ENCODE assay signal across 13 cellular contexts in the genomic region with DNA sequence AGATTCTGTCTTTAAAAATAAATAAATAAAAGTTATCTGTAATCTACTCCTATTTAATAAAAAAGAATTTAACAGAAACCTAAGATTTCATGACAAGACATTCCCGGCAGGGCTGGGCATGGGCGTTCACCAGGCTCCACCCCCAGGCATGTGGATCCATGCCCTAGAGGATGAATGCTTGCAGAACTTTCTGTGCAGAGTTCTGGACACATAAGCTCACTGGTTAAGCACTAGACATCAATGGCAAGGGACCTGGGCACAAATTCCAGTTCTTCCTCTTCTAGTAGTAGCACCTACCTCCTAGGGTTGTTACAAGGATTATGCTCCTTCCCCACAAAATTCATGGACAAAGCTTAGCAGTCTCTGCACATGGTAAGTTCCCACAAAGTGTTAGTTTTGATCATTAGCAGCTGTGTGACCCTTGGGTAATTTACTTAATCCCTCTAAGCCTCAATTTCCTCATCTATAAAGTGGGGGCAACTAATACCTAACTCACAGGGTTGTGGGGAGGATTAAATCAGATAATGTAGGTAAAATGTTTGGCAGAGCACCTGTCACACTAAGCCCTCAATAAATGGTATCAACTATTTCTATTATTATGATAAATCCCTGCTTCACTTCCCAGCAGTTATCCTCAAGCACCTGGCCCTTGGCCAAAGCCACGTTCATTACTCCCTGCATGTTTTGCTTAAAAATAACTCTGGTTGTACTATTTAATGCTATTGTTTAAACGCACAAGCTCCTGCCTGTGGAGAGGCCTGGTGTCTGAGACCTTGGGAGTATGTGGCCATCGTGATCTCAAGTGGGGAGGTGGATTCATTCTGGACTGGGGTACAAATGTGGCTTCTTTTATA. TPM values are rescaled to one million over a fixed set of nuclear protein-coding genes. Genes with fewer than 3 reads are reported as not detected.
DNase-seq lines count a peak whose midpoint lies in the region; ATAC-seq and TF ChIP-seq lines count a peak whose summit lies in the region.
"Had no signal": no experiment of that assay in that cellular context is flagged by ENCODE, and none has a peak within 500 bp of the region (broad histone marks: within the 10 kb centered on the region; RNA-seq: fewer than 3 reads in every experiment).

No MANE protein-coding gene starts in this region.

- H3K36me3 ChIP-seq in CD4-positive, CD25-positive, alpha-beta regulatory T cell (ENCODE audit: control insufficient read depth, insufficient read depth, low read length): peaks cover 22% of the 10 kb centered on the region
- H3K36me3 ChIP-seq in HEK293 (ENCODE audit: control insufficient read depth in 2 of 2, insufficient read depth in 1 of 2, low read length in 2 of 2): peaks cover 0 to 28% of the 10 kb centered on the region in 2 experiments; a peak in 2 of 3 replicates
- peaks cover 33% of the 10 kb centered on the region for H3K36me3 ChIP-seq in mucosa of stomach (ENCODE audit: control insufficient read depth, insufficient read depth, low read length)
- peaks cover 31% of the 10 kb centered on the region for H3K36me3 ChIP-seq in effector memory CD4-positive, alpha-beta T cell (ENCODE audit: control insufficient read depth, insufficient read depth, low read length)
- H3K36me3 ChIP-seq: prostate gland had no signal

- peak overlapping the region; percentile 30 for H3K9ac ChIP-seq in mucosa of stomach (ENCODE audit: low read length)

- peak overlapping the region in 2 of 3 donors; percentile 8 to 35 for H3K27ac Mint-ChIP-seq in CD4-positive, CD25-positive, alpha-beta regulatory T cell
- H3K27ac Mint-ChIP-seq in activated T-helper 17 cell treated with anti-CD3 and anti-CD28 coated beads, Interleukin-2, amount 50 U/mL, for 72 hours: peak overlapping the region; percentile 46

- H3K4me3 ChIP-seq in CD4-positive, CD25-positive, alpha-beta regulatory T cell (ENCODE audit: low read depth, low read length): no peak overlapping the region
- no peak overlapping the region for H3K4me3 ChIP-seq in HEK293 (ENCODE audit: low read depth, low read length)
- no peak overlapping the region for H3K4me3 ChIP-seq in mucosa of stomach (ENCODE audit: low read length)
- H3K4me3 ChIP-seq in effector memory CD4-positive, alpha-beta T cell (ENCODE audit: insufficient read depth, low read depth, low read length, poor library complexity, severe bottlenecking): no peak overlapping the region
- H3K4me3 ChIP-seq: prostate gland, stomach had no signal

- peaks cover 6 to 41% (median 23%) of the 10 kb centered on the region in 4 donors for H3K4me1 Mint-ChIP-seq in CD4-positive, CD25-positive, alpha-beta regulatory T cell
- peaks cover 16% of the 10 kb centered on the region for H3K4me1 Mint-ChIP-seq in activated T-helper 17 cell treated with anti-CD3 and anti-CD28 coated beads, Interleukin-2, amount 50 U/mL, for 72 hours

- H3K36me3 Mint-ChIP-seq in CD4-positive, CD25-positive, alpha-beta regulatory T cell: peaks cover 32% of the 10 kb centered on the region
- peaks cover 32% of the 10 kb centered on the region for H3K36me3 Mint-ChIP-seq in activated T-helper 17 cell treated with anti-CD3 and anti-CD28 coated beads, Interleukin-2, amount 50 U/mL, for 72 hours (ENCODE audit: low read depth)

- no peak overlapping the region for H3K27ac ChIP-seq in CD4-positive, CD25-positive, alpha-beta regulatory T cell (ENCODE audit: insufficient read depth, low read length, poor library complexity, severe bottlenecking)
- no peak overlapping the region for H3K27ac ChIP-seq in HEK293 (ENCODE audit: extremely low read depth, low read depth, low read length)
- no peak overlapping the region for H3K27ac ChIP-seq in effector memory CD4-positive, alpha-beta T cell (ENCODE audit: insufficient read depth, low read length, poor library complexity, severe bottlenecking)
- H3K27ac ChIP-seq: prostate gland, stomach had no signal

- no peaks in the 10 kb centered on the region for H3K9me3 Mint-ChIP-seq in CD4-positive, CD25-positive, alpha-beta regulatory T cell
- no peaks in the 10 kb centered on the region for H3K9me3 Mint-ChIP-seq in activated T-helper 17 cell treated with anti-CD3 and anti-CD28 coated beads, Interleukin-2, amount 50 U/mL, for 72 hours

- POLR2A ChIA-PET in HEK293 (lab: Yijun Ruan, JAX): interaction anchor here (1.9 kb wide), 1 partner anchor 10 kb away, joined by 5 read pairs; no protein-coding TSS in a partner anchor

- no peaks in the 10 kb centered on the region for H3K9me3 ChIP-seq in CD4-positive, CD25-positive, alpha-beta regulatory T cell (ENCODE audit: control insufficient read depth in 2 of 2, low read length in 2 of 2)
- H3K9me3 ChIP-seq in HEK293 (ENCODE audit: control insufficient read depth, insufficient read depth, low read depth, low read length) (no peaks in the 10 kb centered on the region), mucosa of stomach (ENCODE audit: control insufficient read depth, low read length) (no peaks in the 10 kb centered on the region)
- no peaks in the 10 kb centered on the region for H3K9me3 ChIP-seq in effector memory CD4-positive, alpha-beta T cell (ENCODE audit: control insufficient read depth, low read length)
- H3K9me3 ChIP-seq: prostate gland, stomach had no signal

- CTCF ChIA-PET in HEK293 (lab: Yijun Ruan, JAX): no interaction called here

- no peak for DNase-seq in CD4-positive, CD25-positive, alpha-beta regulatory T cell
- no peak for DNase-seq in effector memory CD4-positive, alpha-beta T cell
- no peak for DNase-seq in erythroblast (lab: John Stamatoyannopoulos, UW)
- DNase-seq: NCI-H1694 treated with DMSO at 0.1 percent for 48 hours; SHP77; stimulated activated CD4-positive, alpha-beta T cell treated with anti-CD3 and anti-CD28 coated beads, Interleukin-4, amount 100 ng/mL, for 4 hours; stomach had no signal

- no peak for TF ChIP-seq POLR2A in erythroblast (IDR thresholded peaks at IDR 0.05; ENCODE audit: low read length)

- no peaks in the 10 kb centered on the region for H3K4me1 ChIP-seq in CD4-positive, CD25-positive, alpha-beta regulatory T cell (ENCODE audit: control insufficient read depth, insufficient read depth, low read length, poor library complexity, severe bottlenecking)
- H3K4me1 ChIP-seq in HEK293 (ENCODE audit: control insufficient read depth, insufficient read depth, low read length): peaks cover 21% of the 10 kb centered on the region
- peaks cover 55% of the 10 kb centered on the region for H3K4me1 ChIP-seq in mucosa of stomach (ENCODE audit: control insufficient read depth, insufficient read depth, low read length)
- H3K4me1 ChIP-seq in effector memory CD4-positive, alpha-beta T cell (ENCODE audit: control insufficient read depth, insufficient read depth, low read length, poor library complexity, severe bottlenecking): peaks cover 9% of the 10 kb centered on the region
- H3K4me1 ChIP-seq: prostate gland had no signal

- no peaks in the 10 kb centered on the region for H3K27me3 Mint-ChIP-seq in CD4-positive, CD25-positive, alpha-beta regulatory T cell
- H3K27me3 Mint-ChIP-seq in activated T-helper 17 cell treated with anti-CD3 and anti-CD28 coated beads, Interleukin-2, amount 50 U/mL, for 72 hours: no peaks in the 10 kb centered on the region

- no peaks in the 10 kb centered on the region for H3K27me3 ChIP-seq in CD4-positive, CD25-positive, alpha-beta regulatory T cell (ENCODE audit: control insufficient read depth, insufficient read depth, low read length)
- H3K27me3 ChIP-seq in mucosa of stomach (ENCODE audit: control insufficient read depth, insufficient read depth, low read length): no peaks in the 10 kb centered on the region
- H3K27me3 ChIP-seq in effector memory CD4-positive, alpha-beta T cell (replicated peaks; ENCODE audit: control insufficient read depth, insufficient read depth, low read length, poor library complexity, severe bottlenecking): no peaks in the 10 kb centered on the region
- H3K27me3 ChIP-seq: stomach had no signal

- ATAC-seq in CD4-positive, CD25-positive, alpha-beta regulatory T cell (ENCODE audit: low read depth in 2 of 2): no peak
- ATAC-seq in activated T-helper 17 cell treated with anti-CD3 and anti-CD28 coated beads, Interleukin-2, amount 50 U/mL, for 72 hours (replicated peaks): no peak
- ATAC-seq in GM19035 (IDR thresholded peaks at IDR 0.05; ENCODE audit: unreplicated experiment): no peak

- no peak for TF ChIP-seq CTCF in HEK293 (tag by site-specific recombination; IDR thresholded peaks at IDR 0.05)

- no peak overlapping the region for H3K4me3 Mint-ChIP-seq in CD4-positive, CD25-positive, alpha-beta regulatory T cell
- H3K4me3 Mint-ChIP-seq in activated T-helper 17 cell treated with anti-CD3 and anti-CD28 coated beads, Interleukin-2, amount 50 U/mL, for 72 hours: no peak overlapping the region

TF ChIP-seq in HEK293, 187 proteins besides CTCF, POLR2A, EP300 and RAD21 (continues in another document):
- TF ChIP-seq, protein P1, sequence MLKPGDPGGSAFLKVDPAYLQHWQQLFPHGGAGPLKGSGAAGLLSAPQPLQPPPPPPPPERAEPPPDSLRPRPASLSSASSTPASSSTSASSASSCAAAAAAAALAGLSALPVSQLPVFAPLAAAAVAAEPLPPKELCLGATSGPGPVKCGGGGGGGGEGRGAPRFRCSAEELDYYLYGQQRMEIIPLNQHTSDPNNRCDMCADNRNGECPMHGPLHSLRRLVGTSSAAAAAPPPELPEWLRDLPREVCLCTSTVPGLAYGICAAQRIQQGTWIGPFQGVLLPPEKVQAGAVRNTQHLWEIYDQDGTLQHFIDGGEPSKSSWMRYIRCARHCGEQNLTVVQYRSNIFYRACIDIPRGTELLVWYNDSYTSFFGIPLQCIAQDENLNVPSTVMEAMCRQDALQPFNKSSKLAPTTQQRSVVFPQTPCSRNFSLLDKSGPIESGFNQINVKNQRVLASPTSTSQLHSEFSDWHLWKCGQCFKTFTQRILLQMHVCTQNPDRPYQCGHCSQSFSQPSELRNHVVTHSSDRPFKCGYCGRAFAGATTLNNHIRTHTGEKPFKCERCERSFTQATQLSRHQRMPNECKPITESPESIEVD (tag by site-specific recombination; IDR thresholded peaks at IDR 0.05): 0 out of 2 replicates have a peak, but pooled peaks have one; percentile 49
- TF ChIP-seq KLF1 (tag by site-specific recombination; IDR thresholded peaks at IDR 0.05): no peak

RNA-seq across cellular contexts. Expression of gene GALNT6, which starts 9.8 kb away (rescaled TPM):
- 19.5 TPM for total RNA-seq in CD4-positive, CD25-positive, alpha-beta regulatory T cell
- 1 to 10 TPM; 2.3 to 4.8 (median 2.7) TPM for polyA plus RNA-seq in CD4-positive, CD25-positive, alpha-beta regulatory T cell
- total RNA-seq in activated T-helper 17 cell treated with anti-CD3 and anti-CD28 coated beads, Interleukin-2, amount 50 U/mL, for 72 hours: 1 to 10 TPM; 6.2 to 7.2 TPM

RNA-seq across cellular contexts. Expression of gene CELA1, which starts 35.0 kb away (rescaled TPM):
- not detected for total RNA-seq in CD4-positive, CD25-positive, alpha-beta regulatory T cell
- 1 to 10 TPM in 3 of 4 donors, under 1 TPM in 1; 0.25 to 2.0 (median 1.4) TPM for polyA plus RNA-seq in CD4-positive, CD25-positive, alpha-beta regulatory T cell
- not detected for total RNA-seq in activated T-helper 17 cell treated with anti-CD3 and anti-CD28 coated beads, Interleukin-2, amount 50 U/mL, for 72 hours
- total RNA-seq: mesenteric fat pad, prostate gland, stomach had no signal
- polyA plus RNA-seq: stomach had no signal

RNA-seq across cellular contexts. Expression of gene SLC4A8, which starts 43.2 kb away (rescaled TPM):
- total RNA-seq in CD4-positive, CD25-positive, alpha-beta regulatory T cell: 3.5 TPM
- 1 to 10 TPM in 1 of 4 donors, under 1 TPM in 2, not detected in 1; 0.16 to 1.4 (median 0.57) TPM for polyA plus RNA-seq in CD4-positive, CD25-positive, alpha-beta regulatory T cell
- 1 to 10 TPM; 2.2 to 8.0 TPM for total RNA-seq in activated T-helper 17 cell treated with anti-CD3 and anti-CD28 coated beads, Interleukin-2, amount 50 U/mL, for 72 hours

RNA-seq across cellular contexts. Expression of gene BIN2, which starts 57.5 kb away (rescaled TPM):
- 273 TPM for total RNA-seq in CD4-positive, CD25-positive, alpha-beta regulatory T cell
- polyA plus RNA-seq in CD4-positive, CD25-positive, alpha-beta regulatory T cell: 100 to 1,000 TPM; 204 to 255 (median 228) TPM
- total RNA-seq in activated T-helper 17 cell treated with anti-CD3 and anti-CD28 coated beads, Interleukin-2, amount 50 U/mL, for 72 hours: 10 to 100 TPM; 45.8 to 78.8 TPM
